14 cellular contexts compared by ENCODE assay signal in the genomic region with DNA sequence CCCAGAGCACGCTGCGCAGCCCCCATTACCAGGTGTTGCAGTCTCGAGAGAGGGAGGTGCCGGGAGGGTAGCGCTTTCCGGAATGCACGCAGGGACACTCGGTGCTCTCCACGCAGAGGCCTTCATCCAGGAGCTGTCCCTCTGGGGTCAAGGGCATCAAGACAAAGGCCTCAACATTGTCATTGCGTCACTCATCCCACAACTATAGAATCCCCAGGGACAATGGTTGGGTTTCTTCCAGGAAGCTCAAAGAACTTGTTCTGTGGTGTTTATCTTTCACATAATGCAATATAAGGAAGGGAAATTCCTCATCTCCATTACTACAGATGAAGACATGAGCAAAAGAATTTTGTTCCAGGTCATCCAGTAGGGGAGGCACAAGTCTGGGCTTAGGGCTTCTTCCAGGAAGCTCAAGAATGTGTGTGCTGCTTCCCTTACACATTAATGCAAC. TPM values are rescaled to one million over a fixed set of nuclear protein-coding genes. Genes with fewer than 3 reads are reported as not detected.
DNase-seq lines count a peak whose midpoint lies in the region; ATAC-seq, FAIRE-seq and TF ChIP-seq lines count a peak whose summit lies in the region.
"Had no signal": no experiment of that assay in that cellular context is flagged by ENCODE, and none has a peak within 500 bp of the region (broad histone marks: within the 10 kb centered on the region; RNA-seq: fewer than 3 reads in every experiment).

No MANE protein-coding gene starts in this region.

- dilution Hi-C loops in endothelial cell of umbilical vein (cut with MboI; ENCODE audit: extremely low pct_ligation_motif_present, low sequenced_read_pairs): no loop called here

- no peak for TF ChIP-seq POLR2A in endothelial cell of umbilical vein (IDR thresholded peaks at IDR 0.05; ENCODE audit: low read depth, low read length)

- no peak for DNase-seq in AG09319 (ENCODE audit: extremely low read depth, low read depth)
- DNase-seq in M059J (ENCODE audit: low read depth): peak; percentile 42
- peak; percentile 72 for DNase-seq in endothelial cell of umbilical vein (ENCODE audit: low read depth, low spot score)
- peak; percentile 47 for DNase-seq in left kidney (ENCODE audit: low read depth, low spot score)
- DNase-seq in RKO (ENCODE audit: low spot score): no peak
- DNase-seq in left lobe of liver (ENCODE audit: low spot score): no peak
- no peak for DNase-seq in amniotic stem cell (lab: John Stamatoyannopoulos, UW)
- DNase-seq in NCI-H1105 treated with DMSO at 0.1 percent for 48 hours (lab: John Stamatoyannopoulos, UW): no peak
- DNase-seq: activated CD4-positive, alpha-beta T cell treated with anti-CD3 and anti-CD28 coated beads for 36 hours; GF-D8; NCI-H526 treated with DMSO at 0.1 percent for 48 hours; SIG-M5; stimulated activated naive CD4-positive, alpha-beta T cell treated with Interleukin-2 at 50 U/mL for 16 hours had no signal

- no peaks in the 10 kb centered on the region for H3K27me3 ChIP-seq in endothelial cell of umbilical vein (ENCODE audit: control insufficient read depth in 2 of 2, insufficient read depth in 2 of 2, low read length in 2 of 2)

- no peaks in the 10 kb centered on the region for H3K9me1 ChIP-seq in endothelial cell of umbilical vein (replicated peaks; ENCODE audit: control insufficient read depth, extremely low read depth, insufficient read depth, low read length)

- peaks cover 86% of the 10 kb centered on the region for H3K4me1 ChIP-seq in endothelial cell of umbilical vein (ENCODE audit: control insufficient read depth, extremely low read depth, insufficient read depth, low read length)

- POLR2A ChIA-PET in endothelial cell of umbilical vein (lab: Charles Lee): interaction anchor here (1.4 kb wide), 1 partner anchor 12 kb away, joined by 4 read pairs; no protein-coding TSS in a partner anchor

- intact Hi-C loops in endothelial cell of umbilical vein (cut with micrococcal nuclease): loop anchor here (1.0 kb wide), 2 partner anchors 99 to 107 kb away; no protein-coding TSS in a partner anchor

- peak overlapping the region; percentile 80 for H3K27ac ChIP-seq in endothelial cell of umbilical vein (ENCODE audit: insufficient read depth, low read depth, low read length)

- no peaks in the 10 kb centered on the region for H3K9me3 ChIP-seq in endothelial cell of umbilical vein (replicated peaks; ENCODE audit: control insufficient read depth, insufficient read depth, low read length)

- no peak overlapping the region for H3K9ac ChIP-seq in endothelial cell of umbilical vein (replicated peaks; ENCODE audit: extremely low read depth, insufficient read depth, low read length)

- H3K4me2 ChIP-seq in endothelial cell of umbilical vein (ENCODE audit: insufficient read depth, low read length): no peak overlapping the region

- H4K20me1 ChIP-seq in endothelial cell of umbilical vein (replicated peaks; ENCODE audit: control insufficient read depth, extremely low read depth, insufficient read depth, low read length): no peaks in the 10 kb centered on the region

- no peak for ATAC-seq in left lobe of liver
- ATAC-seq: activated CD4-positive, alpha-beta T cell treated with anti-CD3 and anti-CD28 coated beads for 36 hours had no signal

- H3K36me3 ChIP-seq in endothelial cell of umbilical vein (ENCODE audit: control insufficient read depth in 2 of 2, extremely low read depth in 1 of 2, insufficient read depth in 2 of 2, low read length in 2 of 2): peaks cover 37 to 60% of the 10 kb centered on the region in 2 experiments

- peaks cover 25% of the 10 kb centered on the region for H3K79me2 ChIP-seq in endothelial cell of umbilical vein (ENCODE audit: control insufficient read depth, insufficient read depth, low read length)

- H2AFZ ChIP-seq in endothelial cell of umbilical vein (ENCODE audit: low read depth, low read length): no peak overlapping the region

- peak; percentile 85 for FAIRE-seq in endothelial cell of umbilical vein (lab: Jason Lieb, UNC)

- CTCF ChIA-PET in endothelial cell of umbilical vein (lab: Charles Lee): interaction anchor here (0.7 to 2.8 kb wide), 18 partner anchors 8 to 212 kb away, joined by 3 to 16 read pairs (median 5); no protein-coding TSS in a partner anchor

- no peak overlapping the region for H3K4me3 ChIP-seq in endothelial cell of umbilical vein (replicated peaks in 1 of 3; ENCODE audit: insufficient read depth in 1 of 3, low read depth in 1 of 3, low read length in 3 of 3)

- TF ChIP-seq CTCF in AG09319 (IDR thresholded peaks at IDR 0.05; ENCODE audit: low read depth, low read length): peak; percentile 25
- peak; percentile 36 to 38 for TF ChIP-seq CTCF in endothelial cell of umbilical vein (IDR thresholded peaks at IDR 0.05; ENCODE audit: extremely low read depth in 1 of 2, insufficient read depth in 1 of 2, low read depth in 1 of 2, low read length in 2 of 2)

- no TSS peak for BruUV-seq in endothelial cell of umbilical vein (replicated peaks; lab: Mats Ljungman, UMichigan)

TF ChIP-seq in endothelial cell of umbilical vein, 7 proteins besides CTCF, POLR2A, EP300 and RAD21:
- peak; percentile 31 for TF ChIP-seq JUN (IDR thresholded peaks at IDR 0.05; ENCODE audit: borderline replicate concordance, insufficient read depth, insufficient read length, low read depth)
- no peak for TF ChIP-seq FOS (IDR thresholded peaks at IDR 0.05; ENCODE audit: borderline replicate concordance, insufficient read depth, low read length)

RNA-seq across cellular contexts. Expression of a gene that starts 52.1 kb away (rescaled TPM):
- 0.05 TPM in 1 of 2 replicates, not detected in the other for total RNA-seq in M059J (2014; rRNA removed; shearing (Covaris generic))
- total RNA-seq in endothelial cell of umbilical vein (1,882 and 2,328 TPM in 2 replicates), left lobe of liver (6.4 TPM)
- polyA plus RNA-seq in endothelial cell of umbilical vein: 1,041 and 1,132 TPM in 2 replicates
- 1,164 and 1,406 TPM in 2 replicates for polyA plus RNA-seq in endothelial cell of umbilical vein (2011; cell fraction: cytosol; rRNA removed)
- 1,241 and 1,484 TPM in 2 replicates for polyA plus RNA-seq in endothelial cell of umbilical vein (2011; cell fraction: nucleus; rRNA removed)
- polyA plus RNA-seq in endothelial cell of umbilical vein (2012): 546 and 824 TPM in 2 replicates
- 2,231 and 2,679 TPM in 2 replicates for polyA minus RNA-seq in endothelial cell of umbilical vein
- polyA minus RNA-seq in endothelial cell of umbilical vein (2011; cell fraction: cytosol; rRNA and poly(A)+ RNA removed): not detected
- polyA minus RNA-seq in endothelial cell of umbilical vein (2011; cell fraction: nucleus; rRNA and poly(A)+ RNA removed): 1,538 and 1,756 TPM in 2 replicates
- polyA plus RNA-seq: neural cell had no signal

Comparison
In these comparisons a context has a peak if more than half of its experiments do, and no peak if none do; other contexts are left out.
1. DNase-seq: peak in M059J (single experiment), endothelial cell of umbilical vein (single experiment) and left kidney (single experiment); none in AG09319 (single experiment), RKO (single experiment), left lobe of liver (single experiment), amniotic stem cell (single experiment) and NCI-H1105 treated with DMSO at 0.1 percent for 48 hours (single experiment).
2. RNA of a gene that starts 52.1 kb away (total RNA-seq): 1,882 to 2,328 TPM in endothelial cell of umbilical vein; 6.4 TPM in left lobe of liver (single experiment) and 0.05 TPM in M059J; every median in the first group is over 100 times any median in the second.